Comparison of ENCODE assay signal across 18 cellular contexts in genomic region chr3:14672588-14672987, GRCh38. TPM values are rescaled to one million over a fixed set of nuclear protein-coding genes. Genes with fewer than 3 reads are reported as not detected.
DNase-seq lines count a peak whose midpoint lies in the region; ATAC-seq, FAIRE-seq and TF ChIP-seq lines count a peak whose summit lies in the region.
"Had no signal": no experiment of that assay in that cellular context is flagged by ENCODE, and none has a peak within 500 bp of the region (broad histone marks: within the 10 kb centered on the region; RNA-seq: fewer than 3 reads in every experiment).

No MANE protein-coding gene starts in this region.

- peak overlapping the region; percentile 18 for H3K27ac Mint-ChIP-seq in central memory CD8-positive, alpha-beta T cell (ENCODE audit: low read depth)
- H3K27ac Mint-ChIP-seq: T-cell had no signal

- H3K27me3 ChIP-seq in Panc1 (ENCODE audit: control insufficient read depth, insufficient read depth, low read length): no peaks in the 10 kb centered on the region
- H3K27me3 ChIP-seq: BLaER1 had no signal

- H3K9me3 ChIP-seq in Panc1 (ENCODE audit: control insufficient read depth, insufficient read depth, low read depth, low read length): no peaks in the 10 kb centered on the region
- H3K9me3 ChIP-seq: BLaER1 had no signal

- no peaks in the 10 kb centered on the region for H3K4me1 ChIP-seq in Panc1 (ENCODE audit: control insufficient read depth, insufficient read depth, low read length)
- H3K4me1 ChIP-seq: BLaER1 had no signal

- in situ Hi-C loops in Panc1 (cut with HindIII; ENCODE audit: low pct_unique_long_range_greater_than_20kb, low sequenced_read_pairs): no loop called here

- H3K4me3 Mint-ChIP-seq in central memory CD8-positive, alpha-beta T cell: no peak overlapping the region
- H3K4me3 Mint-ChIP-seq: T-cell had no signal

- POLR2A ChIA-PET in Panc1 (lab: Charles Lee): no interaction called here

- no peak for FAIRE-seq in GM12891 (lab: Jason Lieb, UNC)

- no peaks in the 10 kb centered on the region for H3K27me3 Mint-ChIP-seq in central memory CD8-positive, alpha-beta T cell
- H3K27me3 Mint-ChIP-seq: T-cell had no signal

- intact Hi-C loops in Panc1 (cut with micrococcal nuclease; ENCODE audit: unreplicated experiment): loop anchor here (2.0 kb wide), 2 partner anchors 108 to 250 kb away; no protein-coding TSS in a partner anchor

- no peak overlapping the region for H3K27ac ChIP-seq in Panc1 (ENCODE audit: low read length)
- H3K27ac ChIP-seq: BLaER1, RWPE1 had no signal

- ATAC-seq in HG02610 (IDR thresholded peaks at IDR 0.05; ENCODE audit: unreplicated experiment) (peak; percentile 67), Panc1 (no peak), HG03520 (IDR thresholded peaks at IDR 0.05; ENCODE audit: unreplicated experiment) (no peak)
- no peak for ATAC-seq in central memory CD8-positive, alpha-beta T cell (replicated peaks; ENCODE audit: extremely low read depth, poor library complexity, severe bottlenecking)
- ATAC-seq: T-cell had no signal

- TF ChIP-seq POLR2A in GM12891 (IDR thresholded peaks at IDR 0.05; ENCODE audit: low read depth, low read length): no peak

- CTCF ChIA-PET in Panc1 (lab: Charles Lee): interaction anchor here (0.6 to 1.5 kb wide), 3 partner anchors 95 to 248 kb away, joined by 4 to 16 read pairs (median 5); no protein-coding TSS in a partner anchor

- peaks cover 21% of the 10 kb centered on the region for H3K36me3 ChIP-seq in Panc1 (ENCODE audit: control insufficient read depth, insufficient read depth, low read length)

- H3K4me1 Mint-ChIP-seq in central memory CD8-positive, alpha-beta T cell: no peaks in the 10 kb centered on the region
- H3K4me1 Mint-ChIP-seq: T-cell had no signal

- BruUV-seq in Panc1 (replicated peaks; lab: Mats Ljungman, UMichigan): TSS peak; percentile 50

- TF ChIP-seq CTCF in Panc1 (IDR thresholded peaks at IDR 0.05): no peak

- DNase-seq in GM12891 (ENCODE audit: insufficient read length, low spot score): no peak
- no peak for DNase-seq in Panc1 (ENCODE audit: low read depth, low spot score)
- DNase-seq in central memory CD8-positive, alpha-beta T cell (ENCODE audit: low spot score in 2 of 2): no peak
- DNase-seq in globus pallidus (ENCODE audit: low spot score): no peak
- no peak for DNase-seq in HuH-7 (ENCODE audit: low spot score)
- DNase-seq: DMS 273 treated with DMSO at 0.1 percent for 48 hours, EL, NCI-H1105 treated with DMSO at 0.1 percent for 48 hours, NCI-H187, NCI-H446 treated with DMSO at 0.1 percent for 48 hours, NCI-H748 treated with DMSO at 0.1 percent for 48 hours, T-cell had no signal

- no peaks in the 10 kb centered on the region for H3K9me3 Mint-ChIP-seq in central memory CD8-positive, alpha-beta T cell
- H3K9me3 Mint-ChIP-seq: T-cell had no signal

- no peak overlapping the region for H3K4me3 ChIP-seq in Panc1 (ENCODE audit: low read depth in 2 of 2, low read length in 2 of 2)
- H3K4me3 ChIP-seq: BLaER1 had no signal

- peaks cover 57% of the 10 kb centered on the region for H3K36me3 Mint-ChIP-seq in central memory CD8-positive, alpha-beta T cell (ENCODE audit: insufficient read depth)

TF ChIP-seq in GM12891, 5 proteins besides CTCF, POLR2A, EP300 and RAD21:
- TF ChIP-seq SPI1 (IDR thresholded peaks at IDR 0.05; ENCODE audit: low read depth, low read length) (peak; percentile 71), POLR2AphosphoS5 (IDR thresholded peaks at IDR 0.05; ENCODE audit: low read depth, low read length) (no peak)

RNA-seq across cellular contexts. Expression of gene C3orf20, which starts 2.4 kb away (rescaled TPM):
- 0.27 TPM for polyA plus RNA-seq in GM12891 (2012; ENCODE audit: low read depth, missing spikeins)
- total RNA-seq in Panc1 (2021; ENCODE audit: unreplicated experiment): not detected
- 0.08 TPM for polyA plus RNA-seq in Panc1 (2012; ENCODE audit: insufficient read length)
- total RNA-seq: HT-29, SK-MEL-5 had no signal

RNA-seq across cellular contexts. Expression of gene CCDC174, which starts 21.0 kb away (rescaled TPM):
- 10.7 TPM for polyA plus RNA-seq in GM12891 (2012; ENCODE audit: low read depth, missing spikeins)
- total RNA-seq in Panc1 (2021; ENCODE audit: unreplicated experiment): 10.6 TPM
- polyA plus RNA-seq in Panc1 (2012; ENCODE audit: insufficient read length): 5.9 TPM
